ENCODE assay signal across 17 cellular contexts in the genomic region with DNA sequence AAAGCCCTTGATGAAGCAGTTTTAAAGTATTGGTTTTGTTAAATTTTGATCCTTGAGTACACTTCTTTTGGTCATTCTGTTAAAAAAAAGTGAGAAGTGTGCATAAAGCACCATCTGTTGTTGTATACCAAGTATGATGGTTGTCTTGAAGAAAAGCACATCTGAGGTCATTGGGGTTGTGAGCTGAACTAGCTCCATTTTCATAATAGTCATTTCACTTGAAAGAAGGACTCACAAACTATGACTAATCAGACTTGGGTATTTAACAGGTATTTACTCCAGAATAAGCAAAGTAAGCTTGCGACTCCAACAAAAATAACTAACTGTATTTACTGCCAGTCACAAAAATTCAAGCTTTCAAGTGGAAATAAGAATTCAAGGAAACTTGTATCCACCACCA.
"Had no signal": no experiment of that assay in that cellular context is flagged by ENCODE, and none has a peak within 500 bp of the region (broad histone marks: within the 10 kb centered on the region; RNA-seq: fewer than 3 reads in every experiment).

No MANE protein-coding gene starts in this region.

- DNase-seq: activated B cell treated with CpG ODN at 0.5 μM for 24 hours; activated CD4-positive, alpha-beta T cell treated with anti-CD3 and anti-CD28 coated beads, Interleukin-2, amount 10 ng/mL, durations not matched to agents 7 days and 5 days; activated gamma-delta T cell; activated naive CD8-positive, alpha-beta T cell treated with anti-CD3 and anti-CD28 coated beads, Interleukin-2, amount 10 ng/mL, durations not matched to agents 7 days and 5 days; activated T-cell treated with anti-CD3 and anti-CD28 coated beads, Interleukin-2, amount 50 U/mL, for 1 hour; aorta; effector CD4-positive, alpha-beta T cell; gastrocnemius medialis; kidney; naive B cell; pancreas; stimulated activated CD4-positive, alpha-beta T cell treated with anti-CD3 and anti-CD28 coated beads, Interleukin-4, amount 100 ng/mL, for 1 hour; stimulated activated CD8-positive, alpha-beta memory T cell treated with anti-CD3 and anti-CD28 coated beads, Interleukin-4, amount 100 ng/mL, for 48 hours; stimulated activated naive CD8-positive, alpha-beta T cell treated with anti-CD3 and anti-CD28 coated beads, Interleukin-15, amount 100 ng/mL, for 72 hours; T-helper 17 cell had no signal

- H3K4me3 ChIP-seq: coronary artery, gastrocnemius medialis, pancreas, thoracic aorta had no signal
